In genomic region chr4:184267673-184268573, GRCh38 we compare ENCODE assay signal across 8 cellular contexts. TPM values are rescaled to one million over a fixed set of nuclear protein-coding genes. Genes with fewer than 3 reads are reported as not detected.
DNase-seq lines count a peak whose midpoint lies in the region; ATAC-seq and TF ChIP-seq lines count a peak whose summit lies in the region.

No MANE protein-coding gene starts in this region.

- DNase-seq in ACHN (peak; percentile 71), PC-9 (peak; percentile 45 to 82), foreskin keratinocyte (peak; percentile 74 to 89), HuH-7 (ENCODE audit: low spot score) (no peak)
- peak; percentile 81 for DNase-seq in activated T-helper 1 cell treated with anti-CD3 and anti-CD28 coated beads, Interleukin-12 subunit alpha, Interleukin-12 subunit beta, Interleukin-2, Interleukin-4 antibody, amounts not matched to agents 30 ng/mL and 10 ng/mL and 1 ng/mL, durations not matched to agents 14 hours and 24 hours and 36 hours (ENCODE audit: low spot score)

- in situ Hi-C loops in ACHN (cut with HindIII; ENCODE audit: low pct_ligation_motif_present, low pct_unique_long_range_greater_than_20kb, low sequenced_read_pairs) (no loop called here), GM18951 (cut with MboI; ENCODE audit: low sequenced_read_pairs, unreplicated experiment) (loop anchor here (25.0 kb wide), 1 partner anchor 719 kb away; no protein-coding TSS in a partner anchor)

- TF ChIP-seq CTCF in PC-9 (conservative IDR thresholded peaks at IDR 0.05): no peak
- no peak for TF ChIP-seq CTCF in foreskin keratinocyte (conservative IDR thresholded peaks at IDR 0.05)

- no peaks in the 10 kb centered on the region for H3K27me3 ChIP-seq in PC-9 (ENCODE audit: insufficient read depth, low read depth)
- no peaks in the 10 kb centered on the region for H3K27me3 ChIP-seq in foreskin keratinocyte
- H3K27me3 ChIP-seq in skeletal muscle tissue (ENCODE audit: control insufficient read depth in 3 of 3, insufficient read depth in 3 of 3, low read length in 3 of 3): no peaks in the 10 kb centered on the region

- no peaks in the 10 kb centered on the region for H3K79me2 ChIP-seq in PC-9 (ENCODE audit: low read depth)

- CTCF ChIA-PET in PC-9 (lab: Charles Lee): no interaction called here

- POLR2A ChIA-PET in PC-9 (lab: Charles Lee; ENCODE audit: unreplicated experiment): no interaction called here

- H3K4me3 ChIP-seq in PC-9 (peak overlapping the region; percentile 59), skeletal muscle tissue (ENCODE audit: low read length in 3 of 3) (peak overlapping the region; percentile 66 to 76 (median 74))

- peak overlapping the region; percentile 94 for H3K27ac Mint-ChIP-seq in activated T-helper 1 cell treated with anti-CD3 and anti-CD28 coated beads, Interleukin-12 subunit alpha, Interleukin-12 subunit beta, Interleukin-2, Interleukin-4 antibody, amounts not matched to agents 30 ng/mL and 10 ng/mL and 1 ng/mL, durations not matched to agents 14 hours and 24 hours and 36 hours

- H3K4me1 ChIP-seq in PC-9 (replicated peaks; ENCODE audit: insufficient read depth) (peaks cover 34% of the 10 kb centered on the region), foreskin keratinocyte (peaks cover 8% of the 10 kb centered on the region), skeletal muscle tissue (ENCODE audit: control insufficient read depth in 3 of 3, insufficient read depth in 3 of 3, low read length in 3 of 3) (peaks cover 0 to 10% (median 3%) of the 10 kb centered on the region in 3 donors)

- BruUV-seq in PC-9 (replicated peaks; lab: Mats Ljungman, UMichigan): TSS peak; percentile 26

- H3K9me2 ChIP-seq in PC-9 (ENCODE audit: insufficient read depth): no peaks in the 10 kb centered on the region

- H3K27ac ChIP-seq in PC-9: peak overlapping the region; percentile 84
- H3K27ac ChIP-seq in foreskin keratinocyte: no peak overlapping the region
- H3K27ac ChIP-seq in skeletal muscle tissue (ENCODE audit: low read depth, low read length): peak overlapping the region; percentile 79

- H3K36me3 ChIP-seq in PC-9 (ENCODE audit: low read depth): no peaks in the 10 kb centered on the region
- no peaks in the 10 kb centered on the region for H3K36me3 ChIP-seq in skeletal muscle tissue (ENCODE audit: control insufficient read depth in 3 of 3, insufficient read depth in 3 of 3, low read length in 3 of 3)

- peak; percentile 54 for TF ChIP-seq POLR2A in GM18951 (IDR thresholded peaks at IDR 0.05; ENCODE audit: extremely low read depth, insufficient read depth, insufficient read length)

- H3K4me3 Mint-ChIP-seq in activated T-helper 1 cell treated with anti-CD3 and anti-CD28 coated beads, Interleukin-12 subunit alpha, Interleukin-12 subunit beta, Interleukin-2, Interleukin-4 antibody, amounts not matched to agents 30 ng/mL and 10 ng/mL and 1 ng/mL, durations not matched to agents 14 hours and 24 hours and 36 hours: peak overlapping the region; percentile 75

- H3K27me3 Mint-ChIP-seq in activated T-helper 1 cell treated with anti-CD3 and anti-CD28 coated beads, Interleukin-12 subunit alpha, Interleukin-12 subunit beta, Interleukin-2, Interleukin-4 antibody, amounts not matched to agents 30 ng/mL and 10 ng/mL and 1 ng/mL, durations not matched to agents 14 hours and 24 hours and 36 hours (ENCODE audit: insufficient read depth): no peaks in the 10 kb centered on the region

- H3K4me1 Mint-ChIP-seq in activated T-helper 1 cell treated with anti-CD3 and anti-CD28 coated beads, Interleukin-12 subunit alpha, Interleukin-12 subunit beta, Interleukin-2, Interleukin-4 antibody, amounts not matched to agents 30 ng/mL and 10 ng/mL and 1 ng/mL, durations not matched to agents 14 hours and 24 hours and 36 hours (ENCODE audit: low read depth): peaks cover 84% of the 10 kb centered on the region

- H3K36me3 Mint-ChIP-seq in activated T-helper 1 cell treated with anti-CD3 and anti-CD28 coated beads, Interleukin-12 subunit alpha, Interleukin-12 subunit beta, Interleukin-2, Interleukin-4 antibody, amounts not matched to agents 30 ng/mL and 10 ng/mL and 1 ng/mL, durations not matched to agents 14 hours and 24 hours and 36 hours (ENCODE audit: low read depth): no peaks in the 10 kb centered on the region

- peak overlapping the region; percentile 75 for H3K4me2 ChIP-seq in PC-9

- H3K9me3 Mint-ChIP-seq in activated T-helper 1 cell treated with anti-CD3 and anti-CD28 coated beads, Interleukin-12 subunit alpha, Interleukin-12 subunit beta, Interleukin-2, Interleukin-4 antibody, amounts not matched to agents 30 ng/mL and 10 ng/mL and 1 ng/mL, durations not matched to agents 14 hours and 24 hours and 36 hours: no peaks in the 10 kb centered on the region

- intact Hi-C loops in PC-9 (cut with micrococcal nuclease; ENCODE audit: unreplicated experiment): loop anchor here (1.0 to 10.0 kb wide), 10 partner anchors 20 to 867 kb away; partner anchors contain the start of gene IRF2
- intact Hi-C loops in activated T-helper 1 cell treated with anti-CD3 and anti-CD28 coated beads, Interleukin-12 subunit alpha, Interleukin-12 subunit beta, Interleukin-2, Interleukin-4 antibody, amounts not matched to agents 30 ng/mL and 10 ng/mL and 1 ng/mL, durations not matched to agents 14 hours and 24 hours and 36 hours (cut with micrococcal nuclease): loop anchor here (1.0 to 10.0 kb wide), 12 partner anchors 13 to 717 kb away; partner anchors contain the start of gene IRF2

- H3K9ac ChIP-seq in skeletal muscle tissue (ENCODE audit: low read depth in 1 of 3, low read length in 3 of 3): peak overlapping the region; percentile 47 to 77 (median 69)

- peak; percentile 88 for ATAC-seq in HG03135 (IDR thresholded peaks at IDR 0.05; ENCODE audit: unreplicated experiment)
- ATAC-seq in foreskin keratinocyte: peak; percentile 79

- H4K20me1 ChIP-seq in PC-9 (ENCODE audit: insufficient read depth): no peaks in the 10 kb centered on the region

- H2AFZ ChIP-seq in PC-9: peak overlapping the region; percentile 87

- peaks cover 34% of the 10 kb centered on the region for H3F3A ChIP-seq in PC-9 (ENCODE audit: insufficient read depth, low read depth)

- H3K9me3 ChIP-seq in PC-9 (ENCODE audit: insufficient read depth, low read depth): no peaks in the 10 kb centered on the region
- no peaks in the 10 kb centered on the region for H3K9me3 ChIP-seq in skeletal muscle tissue (ENCODE audit: control insufficient read depth in 3 of 3, low read length in 3 of 3)

RNA-seq across cellular contexts. Expression of gene ENPP6, which starts 50.2 kb away (rescaled TPM):
- total RNA-seq in PC-9 (2021) (not detected in 2 replicates), foreskin keratinocyte (not detected in 2 replicates), skeletal muscle tissue (6.3 TPM)
- 2.5 and 3.4 TPM in 2 replicates for total RNA-seq in activated T-helper 1 cell treated with anti-CD3 and anti-CD28 coated beads, Interleukin-12 subunit alpha, Interleukin-12 subunit beta, Interleukin-2, Interleukin-4 antibody, amounts not matched to agents 30 ng/mL and 10 ng/mL and 1 ng/mL, durations not matched to agents 14 hours and 24 hours and 36 hours
- 0.04 TPM in 1 of 2 replicates, not detected in the other for polyA plus RNA-seq in foreskin keratinocyte
